In the genomic region with DNA sequence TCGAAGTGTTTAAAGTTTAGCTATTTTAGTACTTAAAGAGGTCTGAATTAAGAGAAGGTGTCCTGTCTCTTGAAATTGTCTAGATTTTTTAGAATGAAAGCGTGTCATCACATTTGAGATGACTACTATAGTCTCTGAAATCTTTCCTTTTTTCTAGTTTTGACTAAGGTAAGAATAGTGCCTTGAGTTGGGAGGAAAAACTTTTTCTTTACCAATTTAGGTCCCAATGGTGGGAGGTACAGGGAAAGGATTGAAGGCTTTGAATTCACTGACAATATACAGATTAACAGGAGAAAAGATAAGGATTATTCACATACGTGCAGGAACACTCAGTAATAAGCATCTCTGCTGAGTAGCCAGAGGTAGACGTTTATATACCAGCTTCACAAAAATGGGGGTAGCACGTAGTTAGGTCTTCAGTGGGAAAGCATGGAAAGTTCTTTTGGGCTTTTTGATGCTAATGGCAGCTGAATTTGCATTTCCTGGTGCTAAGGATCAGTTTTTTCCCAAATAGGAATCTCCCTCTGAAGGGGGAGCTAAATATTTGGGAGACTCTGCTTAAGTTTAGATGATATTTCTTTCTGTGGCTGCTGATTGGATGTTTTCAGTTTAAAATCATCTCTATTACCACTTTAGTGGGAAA, we compare ENCODE assay signal across 1 cellular context.
TF ChIP-seq lines count a peak whose summit lies in the region.

No MANE protein-coding gene starts in this region.

TF ChIP-seq in GM23338, 12 proteins besides CTCF, POLR2A, EP300 and RAD21 (continued from another document):
- TF ChIP-seq ZNF462 (CRISPR knock-in tag; IDR thresholded peaks at IDR 0.05) (no peak), ETS1 (IDR thresholded peaks at IDR 0.05) (peak; percentile 70), CREB1 (CRISPR knock-in tag; IDR thresholded peaks at IDR 0.05; ENCODE audit: low read depth) (no peak), ZNF331 (CRISPR knock-in tag; IDR thresholded peaks at IDR 0.05; ENCODE audit: low read depth) (no peak), NANOG (IDR thresholded peaks at IDR 0.05; ENCODE audit: borderline replicate concordance) (peak; percentile 49; the same call in 1 of the 2 replicates), POLR2AphosphoS5 (IDR thresholded peaks at IDR 0.05; ENCODE audit: low read depth) (0 out of 2 replicates have a peak, but pooled peaks have one; percentile 23)
